1 cellular context compared by ENCODE assay signal in genomic region chr21:28521932-28522826, GRCh38.
TF ChIP-seq lines count a peak whose summit lies in the region.

No MANE protein-coding gene starts in this region.

TF ChIP-seq in WTC11, 78 proteins besides CTCF, POLR2A, EP300 and RAD21 (continued from another document):
- no peak for TF ChIP-seq NR2C2 (CRISPR knock-in tag; IDR thresholded peaks at IDR 0.05)
- no peak for TF ChIP-seq CREB1 (CRISPR knock-in tag; IDR thresholded peaks at IDR 0.05)
- no peak for TF ChIP-seq ZNF121 (CRISPR knock-in tag; IDR thresholded peaks at IDR 0.05)
- TF ChIP-seq JUN (CRISPR knock-in tag; IDR thresholded peaks at IDR 0.05) = no peak
- TF ChIP-seq NFE2L1 (CRISPR knock-in tag; IDR thresholded peaks at IDR 0.05) = no peak
- no peak for TF ChIP-seq CDX4 (CRISPR knock-in tag; IDR thresholded peaks at IDR 0.05; ENCODE audit: borderline replicate concordance)
- no peak for TF ChIP-seq HMGXB4 (CRISPR knock-in tag; IDR thresholded peaks at IDR 0.05)
